ENCODE assay signal across 1 cellular context in genomic region chr4:6971536-6972374, GRCh38.
TF ChIP-seq lines count a peak whose summit lies in the region.

No MANE protein-coding gene starts in this region.

TF ChIP-seq in H1, 55 proteins besides CTCF, POLR2A, EP300 and RAD21:
- no peak for TF ChIP-seq MAX (IDR thresholded peaks at IDR 0.05)
- TF ChIP-seq BACH1 (IDR thresholded peaks at IDR 0.05; ENCODE audit: low read length), result no peak
- TF ChIP-seq TAF7 (optimal IDR thresholded peaks at IDR 0.05; ENCODE audit: borderline replicate concordance, low read depth, low read length), result no peak
- no peak for TF ChIP-seq KDM5A (IDR thresholded peaks at IDR 0.05; ENCODE audit: low read length)
- no peak for TF ChIP-seq EZH2 (IDR thresholded peaks at IDR 0.05; ENCODE audit: low read depth, low read length, severe bottlenecking)
- no peak for TF ChIP-seq HDAC6 (IDR thresholded peaks at IDR 0.05; ENCODE audit: low read depth, low read length)
- TF ChIP-seq TAF1 (IDR thresholded peaks at IDR 0.05; ENCODE audit: low read depth, low read length), result no peak
- no peak for TF ChIP-seq TCF12 (IDR thresholded peaks at IDR 0.05; ENCODE audit: low read depth, low read length)
- no peak for TF ChIP-seq EGR1 (IDR thresholded peaks at IDR 0.05; ENCODE audit: borderline replicate concordance, low read depth, low read length)
- no peak for TF ChIP-seq KDM4A (IDR thresholded peaks at IDR 0.05; ENCODE audit: low read depth, low read length, severe bottlenecking)
- TF ChIP-seq USF2 (IDR thresholded peaks at IDR 0.05; ENCODE audit: low read length), result no peak
- TF ChIP-seq E2F6 (IDR thresholded peaks at IDR 0.05), result no peak
- no peak for TF ChIP-seq SIX5 (IDR thresholded peaks at IDR 0.05; ENCODE audit: low read depth, low read length)
- TF ChIP-seq POLR2AphosphoS5 (IDR thresholded peaks at IDR 0.05; ENCODE audit: low read depth, low read length), result no peak
- no peak for TF ChIP-seq RBBP5 (IDR thresholded peaks at IDR 0.05; ENCODE audit: borderline replicate concordance, low read depth, low read length)
- TF ChIP-seq CHD1 (IDR thresholded peaks at IDR 0.05; ENCODE audit: low read depth, low read length), result no peak
- TF ChIP-seq SIRT6 (IDR thresholded peaks at IDR 0.05; ENCODE audit: low read length), result no peak
